Comparison of ENCODE assay signal across 35 cellular contexts in genomic region chr4:166763018-166763417, GRCh38.
DNase-seq lines count a peak whose midpoint lies in the region; ATAC-seq, FAIRE-seq and TF ChIP-seq lines count a peak whose summit lies in the region.
"Had no signal": no experiment of that assay in that cellular context is flagged by ENCODE, and none has a peak within 500 bp of the region (broad histone marks: within the 10 kb centered on the region; RNA-seq: fewer than 3 reads in every experiment).

No MANE protein-coding gene starts in this region.

- H3K4me3 Mint-ChIP-seq in WTC11 = no peak overlapping the region
- H3K4me3 Mint-ChIP-seq: B cell; CD14-positive monocyte; CD4-positive, alpha-beta memory T cell; CD4-positive, alpha-beta T cell; CD4-positive, CD25-positive, alpha-beta regulatory T cell; CD8-positive, alpha-beta memory T cell; CD8-positive, alpha-beta T cell had no signal

- H3K4me1 Mint-ChIP-seq in WTC11 = no peaks in the 10 kb centered on the region
- H3K4me1 Mint-ChIP-seq: B cell; CD14-positive monocyte; CD4-positive, alpha-beta memory T cell; CD4-positive, CD25-positive, alpha-beta regulatory T cell; CD8-positive, alpha-beta memory T cell had no signal

- BruUV-seq in HepG2 (replicated peaks; lab: Mats Ljungman, UMichigan) = no TSS peak
- BruUV-seq in GM12878 (replicated peaks; lab: Mats Ljungman, UMichigan) = no TSS peak

- no peaks in the 10 kb centered on the region for H4K20me1 ChIP-seq in HepG2 (ENCODE audit: insufficient read depth, low read length)
- no peaks in the 10 kb centered on the region for H4K20me1 ChIP-seq in GM12878 (ENCODE audit: control insufficient read depth, insufficient read depth)
- H4K20me1 ChIP-seq: BLaER1; BLaER1 treated with 17β-estradiol and CSF1 and Interleukin-3, amounts not matched to agents 10 nM and 100 nM had no signal

- H3K36me3 ChIP-seq in HepG2 (replicated peaks in 1 of 2; ENCODE audit: control insufficient read depth in 1 of 2, insufficient read depth in 2 of 2, low read length in 2 of 2) = no peaks in the 10 kb centered on the region
- H3K36me3 ChIP-seq in right lobe of liver = no peaks in the 10 kb centered on the region
- no peaks in the 10 kb centered on the region for H3K36me3 ChIP-seq in GM12878 (ENCODE audit: control insufficient read depth in 2 of 2, insufficient read depth in 2 of 2, low read length in 1 of 2)
- H3K36me3 ChIP-seq: BE2C; BLaER1; BLaER1 treated with 17β-estradiol and CSF1 and Interleukin-3, amounts not matched to agents 10 nM and 100 nM had no signal

- ATAC-seq in HepG2 (no peak), right lobe of liver (no peak), WTC11 (no peak), GM12878 (no peak)
- ATAC-seq: A549; CD8-positive, alpha-beta T cell had no signal

- H3K27ac ChIP-seq in HepG2 (ENCODE audit: extremely low read length, insufficient read depth, low read length) (no peak overlapping the region), right lobe of liver (no peak overlapping the region), GM12878 (ENCODE audit: control insufficient read depth, insufficient read depth) (no peak overlapping the region)
- H3K27ac ChIP-seq: 22Rv1; A549; BLaER1; BLaER1 treated with 17β-estradiol and CSF1 and Interleukin-3, amounts not matched to agents 10 nM and 100 nM; C4-2B had no signal

- no peaks in the 10 kb centered on the region; the same call in 1 of the 2 replicates for H3K27me3 Mint-ChIP-seq in WTC11 (ENCODE audit: low read depth)
- H3K27me3 Mint-ChIP-seq: B cell; CD4-positive, alpha-beta memory T cell; CD4-positive, alpha-beta T cell; CD4-positive, CD25-positive, alpha-beta regulatory T cell; CD8-positive, alpha-beta memory T cell had no signal

- H3K36me3 Mint-ChIP-seq in WTC11 = peaks cover 44% of the 10 kb centered on the region
- H3K36me3 Mint-ChIP-seq: CD14-positive monocyte; CD4-positive, alpha-beta memory T cell; CD4-positive, CD25-positive, alpha-beta regulatory T cell; CD8-positive, alpha-beta memory T cell; CD8-positive, alpha-beta T cell had no signal

- H3K9ac ChIP-seq in HepG2 (ENCODE audit: insufficient read depth, low read depth, low read length) (no peak overlapping the region), GM12878 (ENCODE audit: control insufficient read depth, insufficient read depth, low read length) (no peak overlapping the region)
- H3K9ac ChIP-seq: BLaER1; BLaER1 treated with 17β-estradiol and CSF1 and Interleukin-3, amounts not matched to agents 10 nM and 100 nM had no signal

- intact Hi-C loops in HepG2 (cut with micrococcal nuclease; ENCODE audit: unreplicated experiment) (no loop called here), right lobe of liver (cut with DNase I) (no loop called here), GM12878 (cut with micrococcal nuclease; ENCODE audit: unreplicated experiment) (no loop called here)

- in situ Hi-C loops in HepG2 (cut with HindIII; ENCODE audit: extremely low pct_ligation_motif_present, low pct_unique_long_range_greater_than_20kb) = no loop called here
- in situ Hi-C loops in GM12878 (cut with MboI) = no loop called here

- no peak overlapping the region for H2AFZ ChIP-seq in HepG2 (ENCODE audit: low read length)
- no peak overlapping the region for H2AFZ ChIP-seq in GM12878 (ENCODE audit: control insufficient read depth, low read depth, low read length)

- POLR2A ChIA-PET in HepG2 (lab: Yijun Ruan, JAX) = no interaction called here
- POLR2A ChIA-PET in WTC11 (lab: Charles Lee) = no interaction called here
- POLR2A ChIA-PET in GM12878 (lab: Charles Lee) = no interaction called here

- H3K27ac Mint-ChIP-seq in WTC11 = no peak overlapping the region
- H3K27ac Mint-ChIP-seq: B cell; CD14-positive monocyte; CD4-positive, alpha-beta memory T cell; CD4-positive, alpha-beta T cell; CD4-positive, CD25-positive, alpha-beta regulatory T cell; CD8-positive, alpha-beta T cell had no signal

- H3K9me3 Mint-ChIP-seq in WTC11 = peaks cover 39% of the 10 kb centered on the region

- H3K9me3 ChIP-seq in HepG2 (ENCODE audit: low read length) (no peaks in the 10 kb centered on the region; the same call in 1 of the 2 replicates), right lobe of liver (no peaks in the 10 kb centered on the region), GM12878 (replicated peaks; ENCODE audit: control insufficient read depth, insufficient read depth, low read length) (no peaks in the 10 kb centered on the region; the same call in 2 of the 3 replicates)
- H3K9me3 ChIP-seq: A549, BE2C, Caco-2 had no signal

- H3K4me2 ChIP-seq in HepG2 (ENCODE audit: low read depth, low read length) = no peak overlapping the region
- H3K4me2 ChIP-seq in GM12878 (ENCODE audit: control insufficient read depth, insufficient read depth) = no peak overlapping the region
- H3K4me2 ChIP-seq: A549; BLaER1; BLaER1 treated with 17β-estradiol and CSF1 and Interleukin-3, amounts not matched to agents 10 nM and 100 nM had no signal

- TF ChIP-seq RAD21 in HepG2 (CRISPR knock-in tag; IDR thresholded peaks at IDR 0.05) (no peak), GM12878 (IDR thresholded peaks at IDR 0.05; ENCODE audit: insufficient read depth, low read depth, low read length) (no peak)

- TF ChIP-seq CTCF in HepG2 (CRISPR knock-in tag; IDR thresholded peaks at IDR 0.05) (no peak), right lobe of liver (IDR thresholded peaks at IDR 0.05) (no peak), WTC11 (IDR thresholded peaks at IDR 0.05) (no peak), GM12878 (IDR thresholded peaks at IDR 0.05 in 2 of 3, conservative IDR thresholded peaks at IDR 0.05 in 1 of 3; ENCODE audit: control insufficient read depth in 2 of 3, extremely low read depth in 1 of 3, insufficient read depth in 1 of 3, low read depth in 3 of 3, low read length in 3 of 3) (no peak)

- FAIRE-seq in HepG2 (lab: Jason Lieb, UNC) (no peak), GM12878 (lab: Jason Lieb, UNC) (no peak)
- FAIRE-seq: A204.1, A549, D721Med had no signal

- H3K27me3 ChIP-seq in HepG2 (ENCODE audit: control insufficient read depth in 1 of 2, insufficient read depth in 2 of 2, low read length in 2 of 2) (no peaks in the 10 kb centered on the region), right lobe of liver (no peaks in the 10 kb centered on the region), GM12878 (replicated peaks in 1 of 2; ENCODE audit: control insufficient read depth in 2 of 2, insufficient read depth in 2 of 2, low read length in 1 of 2) (no peaks in the 10 kb centered on the region)
- H3K27me3 ChIP-seq: BE2C; BLaER1; BLaER1 treated with 17β-estradiol and CSF1 and Interleukin-3, amounts not matched to agents 10 nM and 100 nM had no signal

- SMC1A ChIA-PET in GM12878 (lab: Charles Lee; ENCODE audit: uncharacterized antibody, unreplicated experiment) = interaction anchor here (0.7 to 1.4 kb wide), 7 partner anchors 8 to 879 kb away, joined by 3 to 4 read pairs (median 3); no protein-coding TSS in a partner anchor

- no peak for TF ChIP-seq POLR2A in HepG2 (IDR thresholded peaks at IDR 0.05; ENCODE audit: insufficient read depth in 1 of 2, low read depth in 2 of 2, low read length in 2 of 2)
- TF ChIP-seq POLR2A in right lobe of liver (IDR thresholded peaks at IDR 0.05) = no peak
- no peak for TF ChIP-seq POLR2A in GM12878 (IDR thresholded peaks at IDR 0.05; ENCODE audit: low read depth, low read length)

- H3K4me3 ChIP-seq in HepG2 (replicated peaks in 1 of 3; ENCODE audit: insufficient read depth in 1 of 3, low read depth in 2 of 3, low read length in 3 of 3) = no peak overlapping the region
- no peak overlapping the region for H3K4me3 ChIP-seq in right lobe of liver
- no peak overlapping the region for H3K4me3 ChIP-seq in GM12878
- H3K4me3 ChIP-seq: A549; BLaER1; BLaER1 treated with 17β-estradiol and CSF1 and Interleukin-3, amounts not matched to agents 10 nM and 100 nM had no signal

- no peaks in the 10 kb centered on the region for H3K79me2 ChIP-seq in HepG2 (ENCODE audit: insufficient read depth, low read length)
- no peaks in the 10 kb centered on the region for H3K79me2 ChIP-seq in GM12878 (ENCODE audit: control insufficient read depth, insufficient read depth, low read length)

- CTCF ChIA-PET in HepG2 (lab: Yijun Ruan, JAX; ENCODE audit: low intra/inter-chr PET ratio, low total read pairs) (no interaction called here), WTC11 (lab: Charles Lee) (no interaction called here), GM12878 (lab: Yijun Ruan, JAX) (no interaction called here)

- TF ChIP-seq EP300 in HepG2 (IDR thresholded peaks at IDR 0.05; ENCODE audit: low read depth in 2 of 2, low read length in 2 of 2) = no peak
- TF ChIP-seq EP300 in HepG2 (CRISPR knock-in tag; IDR thresholded peaks at IDR 0.05; ENCODE audit: borderline replicate concordance) = no peak
- no peak for TF ChIP-seq EP300 in GM12878 (IDR thresholded peaks at IDR 0.05; ENCODE audit: borderline replicate concordance in 1 of 2, control insufficient read depth in 1 of 2, low read depth in 2 of 2, low read length in 2 of 2)

- no peaks in the 10 kb centered on the region for H3K4me1 ChIP-seq in HepG2 (ENCODE audit: insufficient read depth, low read length)
- no peaks in the 10 kb centered on the region for H3K4me1 ChIP-seq in right lobe of liver
- no peaks in the 10 kb centered on the region for H3K4me1 ChIP-seq in GM12878 (ENCODE audit: control insufficient read depth, insufficient read depth, low read length)
- H3K4me1 ChIP-seq: A549; BE2C; BLaER1; BLaER1 treated with 17β-estradiol and CSF1 and Interleukin-3, amounts not matched to agents 10 nM and 100 nM; Caco-2 had no signal

- DNase-seq in HepG2 (ENCODE audit: low spot score) (no peak), right lobe of liver (no peak), WTC11 (ENCODE audit: low spot score) (no peak), GM12878 (ENCODE audit: low read depth, low spot score) (no peak), midbrain (lab: John Stamatoyannopoulos, UW) (no peak)
- no peak for DNase-seq in stimulated activated naive CD4-positive, alpha-beta T cell (lab: John Stamatoyannopoulos, UW)
- DNase-seq: 8988T; ACHN; AML-193; BE2C; C1 segment of cervical spinal cord; Caco-2; Calu3; CD4-positive, alpha-beta memory T cell; CD4-positive, alpha-beta T cell; CD4-positive, CD25-positive, alpha-beta regulatory T cell; CD8-positive, alpha-beta memory T cell; CD8-positive, alpha-beta T cell; COR-L47; DMS 273 treated with DMSO at 0.1 percent for 48 hours; DMS153; DMS53; DMS79; DMS79 treated with DMSO at 0.1 percent for 48 hours; DND-41; EL had no signal

- RAD21 ChIA-PET in GM12878 (lab: Charles Lee; ENCODE audit: unreplicated experiment) = no interaction called here

TF ChIP-seq in HepG2, 621 proteins besides CTCF, POLR2A, EP300 and RAD21:
- TF ChIP-seq ZNF317 (CRISPR knock-in tag; IDR thresholded peaks at IDR 0.05) = 0 out of 2 replicates have a peak, but pooled peaks have one; percentile 44
- TF ChIP-seq RORA (CRISPR knock-in tag; IDR thresholded peaks at IDR 0.05) = no peak
TF ChIP-seq in HepG2: peak in this region for 1.

TF ChIP-seq in WTC11, 78 proteins besides CTCF, POLR2A, EP300 and RAD21:
- TF ChIP-seq ZNF317 (CRISPR knock-in tag; IDR thresholded peaks at IDR 0.05; ENCODE audit: borderline replicate concordance, low read depth) (peak; percentile 87), FOXP1 (CRISPR knock-in tag; IDR thresholded peaks at IDR 0.05; ENCODE audit: borderline replicate concordance) (no peak)

TF ChIP-seq in GM12878, 131 proteins besides CTCF, POLR2A, EP300 and RAD21:
- peak; percentile 88; the same call in 1 of the 2 replicates for TF ChIP-seq CBX5 (IDR thresholded peaks at IDR 0.05; ENCODE audit: low read depth)
- TF ChIP-seq ETV6 (conservative IDR thresholded peaks at IDR 0.05 in 1 of 2, IDR thresholded peaks at IDR 0.05 in 1 of 2; ENCODE audit: borderline replicate concordance in 1 of 2, low read depth in 1 of 2) = no peak

Comparison
In these comparisons a context has a peak if more than half of its experiments do, and no peak if none do; other contexts are left out.
1. Of the 75 proteins assayed by ChIP-seq in both HepG2 and GM12878: peak only in HepG2: none; only in GM12878: CBX5; in both: none; in neither: 74.